ENCODE assay signal across 21 cellular contexts in genomic region chr17:72891627-72892026, GRCh38.
A peak's percentile ranks its signal among the peaks of the same experiment; 100 is the strongest.
DNase-seq lines count a peak whose midpoint lies in the region; ATAC-seq, FAIRE-seq and TF ChIP-seq lines count a peak whose summit lies in the region.
"Had no signal": no experiment of that assay in that cellular context is flagged by ENCODE, and none has a peak within 500 bp of the region (broad histone marks: within the 10 kb centered on the region; RNA-seq: fewer than 3 reads in every experiment).

No MANE protein-coding gene starts in this region.

- POLR2A ChIA-PET in activated CD8-positive, alpha-beta T cell treated with anti-CD3 and anti-CD28 coated beads for 36 hours (lab: Charles Lee) = no interaction called here
- POLR2A ChIA-PET in activated CD8-positive, alpha-beta T cell treated with anti-CD3 and anti-CD28 coated beads, Interleukin-2, amount 10 ng/mL, durations not matched to agents 7 days and 5 days (lab: Charles Lee) = interaction anchor here (0.7 kb wide), 1 partner anchor 10 kb away, joined by 3 read pairs; no protein-coding TSS in a partner anchor
- POLR2A ChIA-PET in K562 (lab: Yijun Ruan, JAX) = no interaction called here

- TF ChIP-seq POLR2A in K562 (conservative IDR thresholded peaks at IDR 0.05) = no peak

- no peak for DNase-seq in activated CD8-positive, alpha-beta T cell treated with anti-CD3 and anti-CD28 coated beads for 36 hours
- DNase-seq in activated CD8-positive, alpha-beta T cell treated with anti-CD3 and anti-CD28 coated beads, Interleukin-2, amount 10 ng/mL, durations not matched to agents 7 days and 5 days = no peak
- no peak for DNase-seq in CD4-positive, CD25-positive, alpha-beta regulatory T cell
- DNase-seq in RCC 7860 (ENCODE audit: low spot score) (no peak), K562 (ENCODE audit: extremely low read depth in 1 of 4, low spot score in 3 of 4) (no peak), left lung (no peak), activated T-cell treated with anti-CD3 and anti-CD28 coated beads for 4 hours (no peak)
- DNase-seq: ACHN; BE2C; C1 segment of cervical spinal cord; Caco-2; CD4-positive, alpha-beta T cell; H9; IMR-90 had no signal

- H3K27me3 ChIP-seq in CD4-positive, CD25-positive, alpha-beta regulatory T cell (ENCODE audit: control insufficient read depth, insufficient read depth, low read length) = no peaks in the 10 kb centered on the region
- no peaks in the 10 kb centered on the region for H3K27me3 ChIP-seq in K562 (ENCODE audit: control insufficient read depth in 2 of 2, insufficient read depth in 2 of 2, low read length in 2 of 2)
- no peaks in the 10 kb centered on the region for H3K27me3 ChIP-seq in left lung
- H3K27me3 ChIP-seq: BE2C had no signal

- intact Hi-C loops in activated CD8-positive, alpha-beta T cell treated with anti-CD3 and anti-CD28 coated beads for 36 hours (cut with micrococcal nuclease) = no loop called here
- intact Hi-C loops in K562 (cut with micrococcal nuclease) (no loop called here), left lung (cut with DNase I) (no loop called here)

- no peak for TF ChIP-seq RAD21 in K562 (CRISPR knock-in tag; conservative IDR thresholded peaks at IDR 0.05 in 1 of 2, IDR thresholded peaks at IDR 0.05 in 1 of 2)

- no peaks in the 10 kb centered on the region for H3K27me3 Mint-ChIP-seq in activated CD8-positive, alpha-beta T cell treated with anti-CD3 and anti-CD28 coated beads for 36 hours
- no peaks in the 10 kb centered on the region for H3K27me3 Mint-ChIP-seq in activated CD8-positive, alpha-beta T cell treated with anti-CD3 and anti-CD28 coated beads, Interleukin-2, amount 10 ng/mL, durations not matched to agents 7 days and 5 days (ENCODE audit: low read depth)
- H3K27me3 Mint-ChIP-seq in CD4-positive, CD25-positive, alpha-beta regulatory T cell = no peaks in the 10 kb centered on the region
- H3K27me3 Mint-ChIP-seq: CD4-positive, alpha-beta T cell had no signal

- no peaks in the 10 kb centered on the region for H3K9me1 ChIP-seq in K562 (ENCODE audit: control insufficient read depth, insufficient read depth, low read length)

- H3K9ac ChIP-seq in K562 (ENCODE audit: insufficient read depth in 1 of 2, low read depth in 2 of 2, low read length in 2 of 2) = no peak overlapping the region

- WGBS in K562 (ENCODE audit: insufficient coverage, low coverage, missing lambda C conversion rate) = 89% methylated on average over 2 of the region's 2 CpGs

- no peaks in the 10 kb centered on the region for H3K4me1 ChIP-seq in CD4-positive, CD25-positive, alpha-beta regulatory T cell (ENCODE audit: control insufficient read depth, insufficient read depth, low read length, poor library complexity, severe bottlenecking)
- H3K4me1 ChIP-seq in K562 (replicated peaks in 1 of 2; ENCODE audit: control insufficient read depth in 2 of 2, insufficient read depth in 2 of 2, low read length in 2 of 2) (peaks cover 0 to 13% of the 10 kb centered on the region in 2 experiments; a peak in 3 of 5 replicates), left lung (no peaks in the 10 kb centered on the region)
- H3K4me1 ChIP-seq: BE2C, Caco-2 had no signal

- in situ Hi-C loops in K562 (cut with MboI) = no loop called here

- H3K4me1 Mint-ChIP-seq in activated CD8-positive, alpha-beta T cell treated with anti-CD3 and anti-CD28 coated beads for 36 hours (ENCODE audit: low read depth) = peaks cover 15% of the 10 kb centered on the region
- H3K4me1 Mint-ChIP-seq in activated CD8-positive, alpha-beta T cell treated with anti-CD3 and anti-CD28 coated beads, Interleukin-2, amount 10 ng/mL, durations not matched to agents 7 days and 5 days (ENCODE audit: low read depth) = no peaks in the 10 kb centered on the region
- no peaks in the 10 kb centered on the region for H3K4me1 Mint-ChIP-seq in CD4-positive, CD25-positive, alpha-beta regulatory T cell
- H3K4me1 Mint-ChIP-seq: H9 had no signal

- H3K36me3 Mint-ChIP-seq in activated CD8-positive, alpha-beta T cell treated with anti-CD3 and anti-CD28 coated beads for 36 hours (ENCODE audit: low read depth) = peaks cover 28% of the 10 kb centered on the region
- peaks cover 5% of the 10 kb centered on the region for H3K36me3 Mint-ChIP-seq in activated CD8-positive, alpha-beta T cell treated with anti-CD3 and anti-CD28 coated beads, Interleukin-2, amount 10 ng/mL, durations not matched to agents 7 days and 5 days (ENCODE audit: low read depth)
- H3K36me3 Mint-ChIP-seq in CD4-positive, CD25-positive, alpha-beta regulatory T cell = peaks cover 46% of the 10 kb centered on the region

- FAIRE-seq in RCC 7860 (lab: Jason Lieb, UNC) (peak; percentile 64), K562 (lab: Jason Lieb, UNC) (no peak)
- FAIRE-seq: D721Med, G401.6, GM12891, GM19239, H1, HTR-8/SVneo had no signal

- CTCF ChIA-PET in activated CD8-positive, alpha-beta T cell treated with anti-CD3 and anti-CD28 coated beads for 36 hours (lab: Charles Lee) = no interaction called here
- CTCF ChIA-PET in activated CD8-positive, alpha-beta T cell treated with anti-CD3 and anti-CD28 coated beads, Interleukin-2, amount 10 ng/mL, durations not matched to agents 7 days and 5 days (lab: Charles Lee) = no interaction called here
- CTCF ChIA-PET in K562 (lab: Yijun Ruan, JAX; ENCODE audit: low intra/inter-chr PET ratio) = no interaction called here

- no peak overlapping the region for H3K4me3 Mint-ChIP-seq in activated CD8-positive, alpha-beta T cell treated with anti-CD3 and anti-CD28 coated beads for 36 hours
- no peak overlapping the region for H3K4me3 Mint-ChIP-seq in activated CD8-positive, alpha-beta T cell treated with anti-CD3 and anti-CD28 coated beads, Interleukin-2, amount 10 ng/mL, durations not matched to agents 7 days and 5 days
- H3K4me3 Mint-ChIP-seq in CD4-positive, CD25-positive, alpha-beta regulatory T cell = no peak overlapping the region
- H3K4me3 Mint-ChIP-seq: CD4-positive, alpha-beta T cell; H9 had no signal

- no peaks in the 10 kb centered on the region for H4K20me1 ChIP-seq in K562 (replicated peaks; ENCODE audit: control insufficient read depth, insufficient read depth, low read length)

- TF ChIP-seq EP300 in K562 (IDR thresholded peaks at IDR 0.05; ENCODE audit: low read length) = no peak

- ATAC-seq in activated CD8-positive, alpha-beta T cell treated with anti-CD3 and anti-CD28 coated beads for 36 hours = no peak
- no peak for ATAC-seq in activated CD8-positive, alpha-beta T cell treated with anti-CD3 and anti-CD28 coated beads, Interleukin-2, amount 10 ng/mL, durations not matched to agents 7 days and 5 days
- ATAC-seq in CD4-positive, CD25-positive, alpha-beta regulatory T cell (ENCODE audit: low read depth in 2 of 2) = no peak
- ATAC-seq in K562 (no peak), left lung (no peak), HG03108 (IDR thresholded peaks at IDR 0.05; ENCODE audit: unreplicated experiment) (no peak)

- no peak overlapping the region for H3K27ac ChIP-seq in CD4-positive, CD25-positive, alpha-beta regulatory T cell (ENCODE audit: insufficient read depth, low read length, poor library complexity, severe bottlenecking)
- no peak overlapping the region for H3K27ac ChIP-seq in K562 (ENCODE audit: extremely low read depth, low read depth, low read length)
- H3K27ac ChIP-seq in left lung = no peak overlapping the region

- H3K9me3 Mint-ChIP-seq in activated CD8-positive, alpha-beta T cell treated with anti-CD3 and anti-CD28 coated beads for 36 hours = no peaks in the 10 kb centered on the region
- no peaks in the 10 kb centered on the region for H3K9me3 Mint-ChIP-seq in activated CD8-positive, alpha-beta T cell treated with anti-CD3 and anti-CD28 coated beads, Interleukin-2, amount 10 ng/mL, durations not matched to agents 7 days and 5 days (ENCODE audit: insufficient read depth)
- peaks cover 0 to 2% (median 0%) of the 10 kb centered on the region in 7 donors for H3K9me3 Mint-ChIP-seq in CD4-positive, CD25-positive, alpha-beta regulatory T cell
- H3K9me3 Mint-ChIP-seq: CD4-positive, alpha-beta T cell; H9 had no signal

- no peak overlapping the region for H3K4me3 ChIP-seq in CD4-positive, CD25-positive, alpha-beta regulatory T cell (ENCODE audit: low read depth, low read length)
- H3K4me3 ChIP-seq in K562 (no peak overlapping the region), left lung (no peak overlapping the region)

- BruUV-seq in K562 (replicated peaks; lab: Mats Ljungman, UMichigan) = no TSS peak

- no peak for TF ChIP-seq CTCF in activated CD8-positive, alpha-beta T cell treated with anti-CD3 and anti-CD28 coated beads for 36 hours (IDR thresholded peaks at IDR 0.05)
- TF ChIP-seq CTCF in K562 (IDR thresholded peaks at IDR 0.05 in 2 of 3, conservative IDR thresholded peaks at IDR 0.05 in 1 of 3; ENCODE audit: insufficient read depth in 2 of 3, low read depth in 1 of 3, low read length in 3 of 3) (no peak), left lung (IDR thresholded peaks at IDR 0.05) (no peak)

- H2AFZ ChIP-seq in K562 (ENCODE audit: low read depth, low read length) = no peak overlapping the region

- H3K36me3 ChIP-seq in CD4-positive, CD25-positive, alpha-beta regulatory T cell (ENCODE audit: control insufficient read depth, insufficient read depth, low read length) = peaks cover under 1% of the 10 kb centered on the region
- no peaks in the 10 kb centered on the region for H3K36me3 ChIP-seq in K562 (ENCODE audit: control insufficient read depth, insufficient read depth, low read length)
- H3K36me3 ChIP-seq in left lung = peaks cover 0 to 14% of the 10 kb centered on the region in 2 donors
- H3K36me3 ChIP-seq: BE2C had no signal

- H3K9me3 ChIP-seq in CD4-positive, CD25-positive, alpha-beta regulatory T cell (ENCODE audit: control insufficient read depth in 2 of 2, low read length in 2 of 2) = no peaks in the 10 kb centered on the region
- H3K9me3 ChIP-seq in K562 (replicated peaks; ENCODE audit: control insufficient read depth, insufficient read depth, low read depth, low read length) = no peaks in the 10 kb centered on the region
- H3K9me3 ChIP-seq in left lung = no peaks in the 10 kb centered on the region
- H3K9me3 ChIP-seq: BE2C, Caco-2 had no signal

- H3K79me2 ChIP-seq in K562 (ENCODE audit: control insufficient read depth, insufficient read depth, low read length) = no peaks in the 10 kb centered on the region

- no peak overlapping the region for H3K4me2 ChIP-seq in K562 (ENCODE audit: insufficient read depth, low read length)

- H3K27ac Mint-ChIP-seq in activated CD8-positive, alpha-beta T cell treated with anti-CD3 and anti-CD28 coated beads for 36 hours = peak overlapping the region; percentile 10
- H3K27ac Mint-ChIP-seq in activated CD8-positive, alpha-beta T cell treated with anti-CD3 and anti-CD28 coated beads, Interleukin-2, amount 10 ng/mL, durations not matched to agents 7 days and 5 days = no peak overlapping the region
- peak overlapping the region in 2 of 3 donors; percentile 21 to 23 for H3K27ac Mint-ChIP-seq in CD4-positive, CD25-positive, alpha-beta regulatory T cell
- H3K27ac Mint-ChIP-seq: CD4-positive, alpha-beta T cell had no signal

TF ChIP-seq in K562, 482 proteins besides CTCF, POLR2A, EP300 and RAD21 (continues in another document):
- TF ChIP-seq ZKSCAN1 (IDR thresholded peaks at IDR 0.05; ENCODE audit: low read depth, low read length) (peak; percentile 74), ZNF354B (CRISPR knock-in tag; IDR thresholded peaks at IDR 0.05) (no peak), PRPF4 (IDR thresholded peaks at IDR 0.05; ENCODE audit: insufficient read depth, low read depth, low read length, poor library complexity, severe bottlenecking) (no peak)
